In the genomic region with DNA sequence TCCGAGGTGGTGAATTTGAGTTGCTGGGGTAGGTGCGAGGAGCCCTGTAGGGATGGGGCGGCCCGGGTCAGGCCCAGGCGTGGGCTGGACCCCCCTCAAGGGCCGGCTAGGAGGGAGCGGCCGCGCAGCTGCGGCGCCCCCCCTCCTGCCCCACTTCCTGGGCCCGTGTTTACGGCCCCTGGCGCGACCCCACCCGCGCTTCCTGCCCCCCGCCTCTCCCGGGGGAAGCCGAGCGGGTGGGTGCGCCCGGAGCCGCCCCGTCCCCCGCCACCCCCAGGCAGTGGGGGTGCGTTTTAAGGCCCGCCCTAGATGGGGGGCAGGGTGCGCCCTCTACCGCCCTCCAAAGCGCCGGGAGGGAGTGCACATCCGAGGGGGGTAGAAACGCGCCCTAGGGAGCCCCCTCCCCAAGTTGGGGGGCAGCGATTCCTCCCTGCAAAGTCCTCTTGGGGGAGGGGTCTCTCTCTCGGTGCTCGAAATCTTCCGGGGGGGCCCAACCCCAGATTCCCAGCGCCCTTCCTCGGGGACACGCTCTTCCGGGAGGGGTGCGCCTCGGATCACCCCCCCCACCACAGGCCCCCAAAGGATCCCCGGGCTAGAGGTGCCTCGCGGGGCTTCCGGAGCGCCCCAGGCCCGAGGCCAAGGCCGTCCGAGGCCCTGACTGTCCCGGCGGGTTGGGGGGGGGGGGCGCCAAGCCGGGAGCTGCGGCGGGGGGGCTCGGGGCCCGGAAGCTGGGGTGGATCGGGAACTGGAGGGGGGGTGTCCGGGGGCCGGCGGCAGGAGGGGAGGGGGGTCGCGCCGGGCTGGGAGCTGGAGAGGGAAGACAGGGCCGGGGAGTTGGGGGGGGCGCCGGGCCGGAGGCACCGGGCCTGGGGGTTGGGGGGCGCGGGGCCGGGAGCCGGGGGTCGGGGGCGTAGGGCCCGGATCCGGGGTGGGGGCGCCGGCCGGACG, we compare ENCODE assay signal across 8 cellular contexts. TPM values are rescaled to one million over a fixed set of nuclear protein-coding genes. Genes with fewer than 3 reads are reported as not detected.
DNase-seq lines count a peak whose midpoint lies in the region; TF ChIP-seq lines count a peak whose summit lies in the region.

No MANE protein-coding gene starts in this region.

- peak overlapping the region; percentile 98 for H3K4me2 ChIP-seq in smooth muscle cell

- in situ Hi-C loops in astrocyte of the cerebellum (cut with HindIII; ENCODE audit: low sequenced_read_pairs) = no loop called here

- H3K79me2 ChIP-seq in smooth muscle cell (ENCODE audit: low read depth) = peaks cover 7% of the 10 kb centered on the region

- TF ChIP-seq CTCF in astrocyte of the cerebellum (IDR thresholded peaks at IDR 0.05; ENCODE audit: low read depth, low read length, missing control alignments) (peak; percentile 41), smooth muscle cell (IDR thresholded peaks at IDR 0.05; ENCODE audit: borderline replicate concordance, insufficient read depth, poor library complexity, severe bottlenecking) (peak; percentile 29)

- H2AFZ ChIP-seq in smooth muscle cell (ENCODE audit: low read depth) = peak overlapping the region; percentile 86

- DNase-seq in NCI-H1105 (lab: John Stamatoyannopoulos, UW) (peak; percentile 45), NCI-H1105 treated with DMSO at 0.1 percent for 48 hours (lab: John Stamatoyannopoulos, UW) (no peak), T-helper 1 cell (peak; percentile 54 to 72 (median 66)), astrocyte of the cerebellum (ENCODE audit: low read depth) (no peak), smooth muscle cell (lab: John Stamatoyannopoulos, UW; ENCODE audit: unreplicated experiment) (no peak), NCI-H1048 (lab: John Stamatoyannopoulos, UW) (no peak), SHP77 treated with DMSO at 0.1 percent for 48 hours (lab: John Stamatoyannopoulos, UW) (no peak)

- H3K27ac ChIP-seq in smooth muscle cell (ENCODE audit: low read depth) = peak overlapping the region; percentile 28

- H3K9me3 ChIP-seq in iPS-15b (ENCODE audit: control insufficient read depth, insufficient read depth, low read length) = no peaks in the 10 kb centered on the region
- no peaks in the 10 kb centered on the region for H3K9me3 ChIP-seq in smooth muscle cell (replicated peaks; ENCODE audit: low read depth)

- no peaks in the 10 kb centered on the region for H3F3A ChIP-seq in smooth muscle cell (ENCODE audit: low read depth)

- peaks cover 5% of the 10 kb centered on the region for H3K4me1 ChIP-seq in iPS-15b (ENCODE audit: control insufficient read depth, insufficient read depth, low read length)
- H3K4me1 ChIP-seq in smooth muscle cell (ENCODE audit: low read depth) = peaks cover 8% of the 10 kb centered on the region

- no peaks in the 10 kb centered on the region for H3K27me3 ChIP-seq in iPS-15b (ENCODE audit: control insufficient read depth, insufficient read depth, low read length)
- no peaks in the 10 kb centered on the region for H3K27me3 ChIP-seq in smooth muscle cell (ENCODE audit: low read depth)

- 3% methylated on average over 30 of the region's 85 CpGs for WGBS in smooth muscle cell (ENCODE audit: low lambda C conversion rate)

- H3K9ac ChIP-seq in iPS-15b (ENCODE audit: low read depth, low read length) (no peak overlapping the region), smooth muscle cell (ENCODE audit: low read depth) (peak overlapping the region; percentile 88)

- H3K4me3 ChIP-seq in astrocyte of the cerebellum (ENCODE audit: low read depth, low read length) (peak overlapping the region; percentile 91), iPS-15b (ENCODE audit: low read depth, low read length) (peak overlapping the region; percentile 56), smooth muscle cell (peak overlapping the region; percentile 89)

- H3K36me3 ChIP-seq in iPS-15b (ENCODE audit: control insufficient read depth, insufficient read depth, low read length) = peaks cover 7% of the 10 kb centered on the region
- H3K36me3 ChIP-seq in smooth muscle cell (ENCODE audit: low read depth) = no peaks in the 10 kb centered on the region

- H4K20me1 ChIP-seq in smooth muscle cell (ENCODE audit: low read depth) = peaks cover 45% of the 10 kb centered on the region

RNA-seq across cellular contexts. Expression of gene TLE5, which starts 0.8 kb away (rescaled TPM):
- total RNA-seq in smooth muscle cell = 145 and 146 TPM in 2 replicates
- polyA plus RNA-seq in smooth muscle cell = 235 and 274 TPM in 2 replicates

RNA-seq across cellular contexts. Expression of gene TLE2, which starts 32.4 kb away (rescaled TPM):
- total RNA-seq in smooth muscle cell = 7.1 and 7.7 TPM in 2 replicates
- 13.6 and 14.9 TPM in 2 replicates for polyA plus RNA-seq in smooth muscle cell

RNA-seq across cellular contexts. Expression of gene GNA11, which starts 32.7 kb away (rescaled TPM):
- total RNA-seq in smooth muscle cell = 16.3 and 16.9 TPM in 2 replicates
- 57.4 and 71.5 TPM in 2 replicates for polyA plus RNA-seq in smooth muscle cell

Comparison
In these comparisons a context has a peak if more than half of its experiments do, and no peak if none do; other contexts are left out.
1. DNase-seq: peak in NCI-H1105 (single experiment) and T-helper 1 cell (5 of 5); none in NCI-H1105 treated with DMSO at 0.1 percent for 48 hours (single experiment), astrocyte of the cerebellum (single experiment), smooth muscle cell (single experiment), NCI-H1048 (single experiment) and SHP77 treated with DMSO at 0.1 percent for 48 hours (single experiment).
2. Peak in every context shown above with its lines, with median percentiles within 50 percentile points of each other: H3K4me3 ChIP-seq.